In the genomic region with DNA sequence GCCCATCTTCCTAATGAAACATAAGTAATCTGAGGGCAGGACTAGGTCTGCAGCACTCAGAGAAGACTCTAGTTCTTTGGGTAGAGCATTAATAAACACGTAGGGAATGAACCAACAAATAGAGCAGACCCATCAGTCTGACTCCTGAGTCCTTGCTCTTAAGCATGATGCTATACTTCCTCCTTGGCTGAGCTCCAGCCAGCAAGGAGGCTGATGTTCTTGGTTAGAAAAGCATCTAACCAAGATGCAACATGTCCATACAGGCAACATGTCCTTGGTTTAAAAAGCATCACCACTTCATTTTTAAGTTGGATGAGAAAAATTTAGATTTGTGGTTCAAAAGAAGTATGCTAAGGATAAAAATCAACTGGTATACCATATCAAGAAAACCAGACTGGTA, we compare ENCODE assay signal across 25 cellular contexts. TPM values are rescaled to one million over a fixed set of nuclear protein-coding genes. Genes with fewer than 3 reads are reported as not detected.
A peak's percentile ranks its signal among the peaks of the same experiment; 100 is the strongest.
DNase-seq lines count a peak whose midpoint lies in the region; ATAC-seq, FAIRE-seq and TF ChIP-seq lines count a peak whose summit lies in the region.
"Had no signal": no experiment of that assay in that cellular context is flagged by ENCODE, and none has a peak within 500 bp of the region (broad histone marks: within the 10 kb centered on the region; RNA-seq: fewer than 3 reads in every experiment).

No MANE protein-coding gene starts in this region.

- intact Hi-C loops in endothelial cell of umbilical vein (cut with micrococcal nuclease) = no loop called here

- CTCF ChIA-PET in endothelial cell of umbilical vein (lab: Charles Lee) = no interaction called here

- no peaks in the 10 kb centered on the region for H3K9me3 Mint-ChIP-seq in GM23338
- H3K9me3 Mint-ChIP-seq: activated CD8-positive, alpha-beta T cell treated with anti-CD3 and anti-CD28 coated beads for 36 hours; activated naive CD8-positive, alpha-beta T cell treated with anti-CD3 and anti-CD28 coated beads for 36 hours had no signal

- H3K9me3 ChIP-seq in endothelial cell of umbilical vein (replicated peaks; ENCODE audit: control insufficient read depth, insufficient read depth, low read length) = no peaks in the 10 kb centered on the region
- H3K9me3 ChIP-seq: esophagus muscularis mucosa, tibial nerve had no signal

- ATAC-seq in GM23338 = no peak
- ATAC-seq: activated CD8-positive, alpha-beta T cell treated with anti-CD3 and anti-CD28 coated beads for 36 hours; sciatic nerve had no signal

- no peak overlapping the region for H3K4me2 ChIP-seq in endothelial cell of umbilical vein (ENCODE audit: insufficient read depth, low read length)
- H3K4me2 ChIP-seq in GM23338 = no peak overlapping the region
- H3K4me2 ChIP-seq: KMS-11 had no signal

- H3K4me1 Mint-ChIP-seq in GM23338 = peaks cover 3% of the 10 kb centered on the region; the same call in 2 of the 3 replicates
- H3K4me1 Mint-ChIP-seq: activated naive CD8-positive, alpha-beta T cell treated with anti-CD3 and anti-CD28 coated beads for 36 hours had no signal

- H3K36me3 ChIP-seq in endothelial cell of umbilical vein (ENCODE audit: control insufficient read depth in 2 of 2, extremely low read depth in 1 of 2, insufficient read depth in 2 of 2, low read length in 2 of 2) = no peaks in the 10 kb centered on the region
- H3K36me3 ChIP-seq in GM23338 (ENCODE audit: insufficient read depth) = no peaks in the 10 kb centered on the region
- H3K36me3 ChIP-seq: esophagus muscularis mucosa, tibial nerve had no signal

- no peaks in the 10 kb centered on the region for H3F3A ChIP-seq in GM23338 (replicated peaks; ENCODE audit: low read depth)

- H3K27ac ChIP-seq in endothelial cell of umbilical vein (ENCODE audit: insufficient read depth, low read depth, low read length) (no peak overlapping the region), GM23338 (ENCODE audit: low read depth) (no peak overlapping the region)
- H3K27ac ChIP-seq: esophagus muscularis mucosa, KMS-11, tibial nerve had no signal

- no peaks in the 10 kb centered on the region for H3K9me1 ChIP-seq in endothelial cell of umbilical vein (replicated peaks; ENCODE audit: control insufficient read depth, extremely low read depth, insufficient read depth, low read length)

- no peaks in the 10 kb centered on the region for H3K9me2 ChIP-seq in GM23338 (ENCODE audit: insufficient read depth)

- H3K36me3 Mint-ChIP-seq in GM23338 (ENCODE audit: low read depth) = no peaks in the 10 kb centered on the region
- H3K36me3 Mint-ChIP-seq: activated naive CD8-positive, alpha-beta T cell treated with anti-CD3 and anti-CD28 coated beads for 36 hours had no signal

- no peaks in the 10 kb centered on the region for H3K79me2 ChIP-seq in endothelial cell of umbilical vein (ENCODE audit: control insufficient read depth, insufficient read depth, low read length)
- no peaks in the 10 kb centered on the region for H3K79me2 ChIP-seq in GM23338 (replicated peaks; ENCODE audit: insufficient read depth)

- H3K9ac ChIP-seq in endothelial cell of umbilical vein (replicated peaks; ENCODE audit: extremely low read depth, insufficient read depth, low read length) = no peak overlapping the region
- H3K9ac ChIP-seq: KMS-11 had no signal

- H2AFZ ChIP-seq in endothelial cell of umbilical vein (ENCODE audit: low read depth, low read length) (no peak overlapping the region), GM23338 (no peak overlapping the region)

- no peak for FAIRE-seq in endothelial cell of umbilical vein (lab: Jason Lieb, UNC)
- FAIRE-seq: D721Med, G401.6, GM18507, H54 had no signal

- H3K4me1 ChIP-seq in endothelial cell of umbilical vein (ENCODE audit: control insufficient read depth, extremely low read depth, insufficient read depth, low read length) = no peaks in the 10 kb centered on the region
- H3K4me1 ChIP-seq in GM23338 (ENCODE audit: insufficient read depth) = peaks cover 9% of the 10 kb centered on the region; the same call in 1 of the 2 replicates
- H3K4me1 ChIP-seq: tibial nerve had no signal

- dilution Hi-C loops in endothelial cell of umbilical vein (cut with MboI; ENCODE audit: extremely low pct_ligation_motif_present, low sequenced_read_pairs) = no loop called here

- POLR2A ChIA-PET in endothelial cell of umbilical vein (lab: Charles Lee) = no interaction called here

- H3K27me3 ChIP-seq in endothelial cell of umbilical vein (ENCODE audit: control insufficient read depth in 2 of 2, insufficient read depth in 2 of 2, low read length in 2 of 2) (peaks cover 0 to 7% of the 10 kb centered on the region in 2 experiments), GM23338 (ENCODE audit: insufficient read depth) (no peaks in the 10 kb centered on the region)
- H3K27me3 ChIP-seq: esophagus muscularis mucosa, tibial nerve had no signal

- no peaks in the 10 kb centered on the region for H3K27me3 Mint-ChIP-seq in GM23338 (ENCODE audit: insufficient read depth, low read depth, poor library complexity)
- H3K27me3 Mint-ChIP-seq: activated CD8-positive, alpha-beta T cell treated with anti-CD3 and anti-CD28 coated beads for 36 hours; activated naive CD8-positive, alpha-beta T cell treated with anti-CD3 and anti-CD28 coated beads for 36 hours had no signal

- no peak overlapping the region for H3K4me3 ChIP-seq in endothelial cell of umbilical vein (replicated peaks in 1 of 3; ENCODE audit: insufficient read depth in 1 of 3, low read depth in 1 of 3, low read length in 3 of 3)
- H3K4me3 ChIP-seq in GM23338 = no peak overlapping the region
- H3K4me3 ChIP-seq: esophagus muscularis mucosa, tibial nerve had no signal

- BruUV-seq in endothelial cell of umbilical vein (replicated peaks; lab: Mats Ljungman, UMichigan) = no TSS peak

- TF ChIP-seq CTCF in endothelial cell of umbilical vein (IDR thresholded peaks at IDR 0.05; ENCODE audit: extremely low read depth in 1 of 2, insufficient read depth in 1 of 2, low read depth in 1 of 2, low read length in 2 of 2) = no peak
- no peak for TF ChIP-seq CTCF in GM23338 (conservative IDR thresholded peaks at IDR 0.05; ENCODE audit: low read depth in 2 of 2)

- no peak for TF ChIP-seq POLR2A in endothelial cell of umbilical vein (IDR thresholded peaks at IDR 0.05; ENCODE audit: low read depth, low read length)

- DNase-seq in HT-29 (ENCODE audit: low spot score) (peak; percentile 24), RPMI8226 (peak; percentile 46), endothelial cell of umbilical vein (ENCODE audit: low read depth, low spot score) (peak; percentile 7), kidney tubule cell (ENCODE audit: low spot score) (peak; percentile 26), GOT3 (lab: John Stamatoyannopoulos, UW) (no peak), GM23338 (ENCODE audit: low spot score) (no peak), midbrain (lab: John Stamatoyannopoulos, UW) (no peak)
- DNase-seq: activated CD4-positive, alpha-beta T cell treated with anti-CD3 and anti-CD28 coated beads for 1 hour; activated CD8-positive, alpha-beta T cell treated with anti-CD3 and anti-CD28 coated beads for 36 hours; activated effector memory CD4-positive, alpha-beta T cell treated with Interleukin-2 at 50 U/mL for 16 hours; activated naive CD8-positive, alpha-beta T cell treated with anti-CD3 and anti-CD28 coated beads for 36 hours; activated T-cell treated with anti-CD3 and anti-CD28 coated beads for 4 hours; effector CD8-positive, alpha-beta T cell; NCI-H187; NCI-H82; stimulated activated CD4-positive, alpha-beta T cell treated with anti-CD3 and anti-CD28 coated beads, Interleukin-15, amount 100 ng/mL, for 24 hours; T-helper 9 cell had no signal

- no peaks in the 10 kb centered on the region for H4K20me1 ChIP-seq in endothelial cell of umbilical vein (replicated peaks; ENCODE audit: control insufficient read depth, extremely low read depth, insufficient read depth, low read length)
- no peaks in the 10 kb centered on the region for H4K20me1 ChIP-seq in GM23338 (replicated peaks; ENCODE audit: insufficient read depth)

- H3K27ac Mint-ChIP-seq in GM23338 = no peak overlapping the region
- H3K27ac Mint-ChIP-seq: activated CD8-positive, alpha-beta T cell treated with anti-CD3 and anti-CD28 coated beads for 36 hours; activated naive CD8-positive, alpha-beta T cell treated with anti-CD3 and anti-CD28 coated beads for 36 hours had no signal

- no peak overlapping the region for H3K4me3 Mint-ChIP-seq in GM23338
- H3K4me3 Mint-ChIP-seq: activated CD8-positive, alpha-beta T cell treated with anti-CD3 and anti-CD28 coated beads for 36 hours; activated naive CD8-positive, alpha-beta T cell treated with anti-CD3 and anti-CD28 coated beads for 36 hours had no signal

TF ChIP-seq in endothelial cell of umbilical vein, 7 proteins besides CTCF, POLR2A, EP300 and RAD21 (continues in another document):
- TF ChIP-seq, protein P1, sequence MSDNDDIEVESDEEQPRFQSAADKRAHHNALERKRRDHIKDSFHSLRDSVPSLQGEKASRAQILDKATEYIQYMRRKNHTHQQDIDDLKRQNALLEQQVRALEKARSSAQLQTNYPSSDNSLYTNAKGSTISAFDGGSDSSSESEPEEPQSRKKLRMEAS (IDR thresholded peaks at IDR 0.05; ENCODE audit: insufficient read depth, insufficient read length) = no peak
- TF ChIP-seq JUN (IDR thresholded peaks at IDR 0.05; ENCODE audit: borderline replicate concordance, insufficient read depth, insufficient read length, low read depth) (no peak), MYC (IDR thresholded peaks at IDR 0.05; ENCODE audit: low read depth, low read length) (no peak)

TF ChIP-seq in GM23338, 12 proteins besides CTCF, POLR2A, EP300 and RAD21 (continues in another document):
- no peak for TF ChIP-seq POLR2AphosphoS5 (IDR thresholded peaks at IDR 0.05; ENCODE audit: low read depth)
- no peak for TF ChIP-seq STAT1 (IDR thresholded peaks at IDR 0.05; ENCODE audit: unreplicated experiment)

RNA-seq across cellular contexts. Expression of a gene that starts 8.5 kb away (rescaled TPM):
- total RNA-seq in HT-29 (2014; rRNA removed; shearing (Covaris generic)) = 0.31 TPM in 1 of 2 replicates, not detected in the other
- 0.14 and 0.27 TPM in 2 replicates for total RNA-seq in endothelial cell of umbilical vein
- polyA plus RNA-seq in endothelial cell of umbilical vein (not detected in 2 replicates), GM23338 (2016; fragmentation: Nextera tagmentation; extraction: Ambion mirVana) (not detected in 2 replicates)
- polyA plus RNA-seq in endothelial cell of umbilical vein (2011; cell fraction: cytosol; rRNA removed) = 0.01 and 0.03 TPM in 2 replicates
- polyA plus RNA-seq in endothelial cell of umbilical vein (2011; cell fraction: nucleus; rRNA removed) = 0.14 and 0.26 TPM in 2 replicates
- polyA plus RNA-seq in endothelial cell of umbilical vein (2012) = 0.15 and 0.28 TPM in 2 replicates
- polyA minus RNA-seq in endothelial cell of umbilical vein = not detected in 2 replicates
- polyA minus RNA-seq in endothelial cell of umbilical vein (2011; cell fraction: cytosol; rRNA and poly(A)+ RNA removed) = not detected
- 0.14 and 0.24 TPM in 2 replicates for polyA minus RNA-seq in endothelial cell of umbilical vein (2011; cell fraction: nucleus; rRNA and poly(A)+ RNA removed)
- total RNA-seq in GM23338 (2014; rRNA removed; shearing (Covaris generic)) = 0.04 and 0.07 TPM in 2 replicates

Comparison
In these comparisons a context has a peak if more than half of its experiments do, and no peak if none do; other contexts are left out.
1. DNase-seq: peak in HT-29 (single experiment), RPMI8226 (single experiment), endothelial cell of umbilical vein (single experiment) and kidney tubule cell (single experiment); none in GOT3 (single experiment), GM23338 (single experiment) and midbrain (single experiment).